In the genomic region with DNA sequence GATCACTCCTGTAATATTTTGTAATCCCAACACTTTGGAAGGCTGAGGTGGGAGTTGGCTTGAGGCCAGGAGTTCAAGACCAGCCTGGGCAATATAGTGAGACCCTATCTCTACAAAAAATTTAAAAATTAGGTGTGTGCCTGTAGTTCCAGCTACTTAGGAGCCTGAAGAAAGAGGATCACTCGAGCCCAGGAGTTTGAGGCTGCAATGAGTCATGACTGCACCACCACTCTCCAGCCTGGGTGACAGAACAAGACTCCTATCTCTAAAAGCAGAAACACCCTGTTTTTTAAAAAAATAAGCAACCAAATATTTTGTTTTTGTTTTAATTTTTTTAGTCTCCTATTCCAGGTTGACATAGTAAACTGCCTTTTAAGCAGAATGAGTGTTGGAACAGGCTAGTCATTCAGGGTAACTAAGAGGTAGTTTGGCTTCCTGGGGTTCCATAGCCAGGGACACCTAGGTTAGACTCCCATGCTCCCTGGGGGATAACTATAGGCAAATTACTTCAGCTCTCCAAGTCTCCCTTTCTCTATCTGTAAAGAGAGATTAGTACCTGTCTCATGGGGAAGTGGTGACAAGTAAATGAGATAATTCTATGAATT, we compare ENCODE assay signal across 1 cellular context.
TF ChIP-seq lines count a peak whose summit lies in the region.

No MANE protein-coding gene starts in this region.

TF ChIP-seq in K562, 482 proteins besides CTCF, POLR2A, EP300 and RAD21 (continued from another document and continues in another):
- TF ChIP-seq ELK1 (CRISPR knock-in tag; IDR thresholded peaks at IDR 0.05) (no peak), IRF2 (CRISPR knock-in tag; IDR thresholded peaks at IDR 0.05) (no peak), SRF (CRISPR knock-in tag; IDR thresholded peaks at IDR 0.05) (no peak), CBX1 (IDR thresholded peaks at IDR 0.05; ENCODE audit: low read depth) (no peak), ZNF76 (CRISPR knock-in tag; IDR thresholded peaks at IDR 0.05; ENCODE audit: borderline replicate concordance) (no peak), PHF21A (IDR thresholded peaks at IDR 0.05; ENCODE audit: borderline replicate concordance, low read depth) (no peak), FOXM1 (IDR thresholded peaks at IDR 0.05; ENCODE audit: low read depth) (peak; percentile 49; the same call in 1 of the 2 replicates), FOXM1 (CRISPR knock-in tag; IDR thresholded peaks at IDR 0.05; ENCODE audit: low read depth) (no peak), NFIX (CRISPR knock-in tag; IDR thresholded peaks at IDR 0.05; ENCODE audit: low read depth) (peak; percentile 39; the same call in 1 of the 2 replicates), ZNF561 (CRISPR knock-in tag; conservative IDR thresholded peaks at IDR 0.05) (no peak), ADNP (tag; IDR thresholded peaks at IDR 0.05) (peak; percentile 59), JUND (IDR thresholded peaks at IDR 0.05; ENCODE audit: borderline replicate concordance, low read depth, low read length) (peak; percentile 87), JUND (tag; IDR thresholded peaks at IDR 0.05; ENCODE audit: borderline replicate concordance, low read depth, low read length) (peak; percentile 76; the same call in 2 of the 3 replicates), ILF3 (IDR thresholded peaks at IDR 0.05; ENCODE audit: borderline replicate concordance) (no peak), ZNF41 (CRISPR knock-in tag; conservative IDR thresholded peaks at IDR 0.05) (no peak), ARHGAP35 (IDR thresholded peaks at IDR 0.05; ENCODE audit: partially characterized antibody) (no peak), ELF2 (CRISPR knock-in tag; IDR thresholded peaks at IDR 0.05) (no peak), SNRNP70 (optimal IDR thresholded peaks at IDR 0.05; ENCODE audit: low read depth, low read length) (no peak), TFAP4 (CRISPR knock-in tag; IDR thresholded peaks at IDR 0.05; ENCODE audit: borderline replicate concordance) (no peak), MNT (conservative IDR thresholded peaks at IDR 0.05) (peak in 1 of 2 experiments; percentile 35; a peak in 2 of 4 replicates), ZEB2 (IDR thresholded peaks at IDR 0.05) (peak; percentile 64; the same call in 1 of the 2 replicates), PHTF2 (CRISPR knock-in tag; IDR thresholded peaks at IDR 0.05) (no peak), ARID1B (IDR thresholded peaks at IDR 0.05) (peak; percentile 83), ZNF140 (CRISPR knock-in tag; IDR thresholded peaks at IDR 0.05) (no peak), ZNF384 (IDR thresholded peaks at IDR 0.05; ENCODE audit: low read depth, low read length) (peak; percentile 56; the same call in 1 of the 2 replicates), SIN3A (IDR thresholded peaks at IDR 0.05; ENCODE audit: borderline replicate concordance in 2 of 2, control insufficient read depth in 1 of 2, low read depth in 2 of 2, low read length in 2 of 2) (no peak), ZNF507 (tag; conservative IDR thresholded peaks at IDR 0.05) (no peak), SMARCC2 (IDR thresholded peaks at IDR 0.05; ENCODE audit: low read depth) (peak; percentile 79), HBP1 (CRISPR knock-in tag; IDR thresholded peaks at IDR 0.05) (no peak), POLR2AphosphoS2 (IDR thresholded peaks at IDR 0.05; ENCODE audit: low read length) (no peak), PHB2 (IDR thresholded peaks at IDR 0.05; ENCODE audit: low read depth) (no peak), FOXP1 (CRISPR knock-in tag; IDR thresholded peaks at IDR 0.05) (no peak), ZNF280B (CRISPR knock-in tag; IDR thresholded peaks at IDR 0.05) (no peak)
- TF ChIP-seq, protein P1, sequence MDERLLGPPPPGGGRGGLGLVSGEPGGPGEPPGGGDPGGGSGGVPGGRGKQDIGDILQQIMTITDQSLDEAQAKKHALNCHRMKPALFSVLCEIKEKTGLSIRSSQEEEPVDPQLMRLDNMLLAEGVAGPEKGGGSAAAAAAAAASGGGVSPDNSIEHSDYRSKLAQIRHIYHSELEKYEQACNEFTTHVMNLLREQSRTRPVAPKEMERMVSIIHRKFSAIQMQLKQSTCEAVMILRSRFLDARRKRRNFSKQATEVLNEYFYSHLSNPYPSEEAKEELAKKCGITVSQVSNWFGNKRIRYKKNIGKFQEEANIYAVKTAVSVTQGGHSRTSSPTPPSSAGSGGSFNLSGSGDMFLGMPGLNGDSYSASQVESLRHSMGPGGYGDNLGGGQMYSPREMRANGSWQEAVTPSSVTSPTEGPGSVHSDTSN (CRISPR knock-in tag; IDR thresholded peaks at IDR 0.05; ENCODE audit: low read depth) = no peak
- TF ChIP-seq, protein P1 (tag; conservative IDR thresholded peaks at IDR 0.05; ENCODE audit: low read depth) = peak; percentile 42; the same call in 1 of the 2 replicates
- TF ChIP-seq, protein P2, sequence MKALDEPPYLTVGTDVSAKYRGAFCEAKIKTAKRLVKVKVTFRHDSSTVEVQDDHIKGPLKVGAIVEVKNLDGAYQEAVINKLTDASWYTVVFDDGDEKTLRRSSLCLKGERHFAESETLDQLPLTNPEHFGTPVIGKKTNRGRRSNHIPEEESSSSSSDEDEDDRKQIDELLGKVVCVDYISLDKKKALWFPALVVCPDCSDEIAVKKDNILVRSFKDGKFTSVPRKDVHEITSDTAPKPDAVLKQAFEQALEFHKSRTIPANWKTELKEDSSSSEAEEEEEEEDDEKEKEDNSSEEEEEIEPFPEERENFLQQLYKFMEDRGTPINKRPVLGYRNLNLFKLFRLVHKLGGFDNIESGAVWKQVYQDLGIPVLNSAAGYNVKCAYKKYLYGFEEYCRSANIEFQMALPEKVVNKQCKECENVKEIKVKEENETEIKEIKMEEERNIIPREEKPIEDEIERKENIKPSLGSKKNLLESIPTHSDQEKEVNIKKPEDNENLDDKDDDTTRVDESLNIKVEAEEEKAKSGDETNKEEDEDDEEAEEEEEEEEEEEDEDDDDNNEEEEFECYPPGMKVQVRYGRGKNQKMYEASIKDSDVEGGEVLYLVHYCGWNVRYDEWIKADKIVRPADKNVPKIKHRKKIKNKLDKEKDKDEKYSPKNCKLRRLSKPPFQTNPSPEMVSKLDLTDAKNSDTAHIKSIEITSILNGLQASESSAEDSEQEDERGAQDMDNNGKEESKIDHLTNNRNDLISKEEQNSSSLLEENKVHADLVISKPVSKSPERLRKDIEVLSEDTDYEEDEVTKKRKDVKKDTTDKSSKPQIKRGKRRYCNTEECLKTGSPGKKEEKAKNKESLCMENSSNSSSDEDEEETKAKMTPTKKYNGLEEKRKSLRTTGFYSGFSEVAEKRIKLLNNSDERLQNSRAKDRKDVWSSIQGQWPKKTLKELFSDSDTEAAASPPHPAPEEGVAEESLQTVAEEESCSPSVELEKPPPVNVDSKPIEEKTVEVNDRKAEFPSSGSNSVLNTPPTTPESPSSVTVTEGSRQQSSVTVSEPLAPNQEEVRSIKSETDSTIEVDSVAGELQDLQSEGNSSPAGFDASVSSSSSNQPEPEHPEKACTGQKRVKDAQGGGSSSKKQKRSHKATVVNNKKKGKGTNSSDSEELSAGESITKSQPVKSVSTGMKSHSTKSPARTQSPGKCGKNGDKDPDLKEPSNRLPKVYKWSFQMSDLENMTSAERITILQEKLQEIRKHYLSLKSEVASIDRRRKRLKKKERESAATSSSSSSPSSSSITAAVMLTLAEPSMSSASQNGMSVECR (CRISPR knock-in tag; IDR thresholded peaks at IDR 0.05) = no peak
- TF ChIP-seq, protein P3, sequence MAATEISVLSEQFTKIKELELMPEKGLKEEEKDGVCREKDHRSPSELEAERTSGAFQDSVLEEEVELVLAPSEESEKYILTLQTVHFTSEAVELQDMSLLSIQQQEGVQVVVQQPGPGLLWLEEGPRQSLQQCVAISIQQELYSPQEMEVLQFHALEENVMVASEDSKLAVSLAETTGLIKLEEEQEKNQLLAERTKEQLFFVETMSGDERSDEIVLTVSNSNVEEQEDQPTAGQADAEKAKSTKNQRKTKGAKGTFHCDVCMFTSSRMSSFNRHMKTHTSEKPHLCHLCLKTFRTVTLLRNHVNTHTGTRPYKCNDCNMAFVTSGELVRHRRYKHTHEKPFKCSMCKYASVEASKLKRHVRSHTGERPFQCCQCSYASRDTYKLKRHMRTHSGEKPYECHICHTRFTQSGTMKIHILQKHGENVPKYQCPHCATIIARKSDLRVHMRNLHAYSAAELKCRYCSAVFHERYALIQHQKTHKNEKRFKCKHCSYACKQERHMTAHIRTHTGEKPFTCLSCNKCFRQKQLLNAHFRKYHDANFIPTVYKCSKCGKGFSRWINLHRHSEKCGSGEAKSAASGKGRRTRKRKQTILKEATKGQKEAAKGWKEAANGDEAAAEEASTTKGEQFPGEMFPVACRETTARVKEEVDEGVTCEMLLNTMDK (IDR thresholded peaks at IDR 0.05; ENCODE audit: borderline replicate concordance, insufficient read depth, low read depth, low read length, poor library complexity, severe bottlenecking) = no peak
- TF ChIP-seq, protein P4, sequence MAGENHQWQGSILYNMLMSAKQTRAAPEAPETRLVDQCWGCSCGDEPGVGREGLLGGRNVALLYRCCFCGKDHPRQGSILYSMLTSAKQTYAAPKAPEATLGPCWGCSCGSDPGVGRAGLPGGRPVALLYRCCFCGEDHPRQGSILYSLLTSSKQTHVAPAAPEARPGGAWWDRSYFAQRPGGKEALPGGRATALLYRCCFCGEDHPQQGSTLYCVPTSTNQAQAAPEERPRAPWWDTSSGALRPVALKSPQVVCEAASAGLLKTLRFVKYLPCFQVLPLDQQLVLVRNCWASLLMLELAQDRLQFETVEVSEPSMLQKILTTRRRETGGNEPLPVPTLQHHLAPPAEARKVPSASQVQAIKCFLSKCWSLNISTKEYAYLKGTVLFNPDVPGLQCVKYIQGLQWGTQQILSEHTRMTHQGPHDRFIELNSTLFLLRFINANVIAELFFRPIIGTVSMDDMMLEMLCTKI (IDR thresholded peaks at IDR 0.05; ENCODE audit: partially characterized antibody) = no peak
